8 cellular contexts compared by ENCODE assay signal in genomic region chr15:40044717-40045571, GRCh38. TPM values are rescaled to one million over a fixed set of nuclear protein-coding genes. Genes with fewer than 3 reads are reported as not detected.
DNase-seq lines count a peak whose midpoint lies in the region; ATAC-seq and TF ChIP-seq lines count a peak whose summit lies in the region.

No MANE protein-coding gene starts in this region.

- POLR2A ChIA-PET in activated CD4-positive, alpha-beta memory T cell treated with anti-CD3 and anti-CD28 coated beads, Interleukin-2, amount 10 ng/mL, durations not matched to agents 7 days and 5 days (lab: Charles Lee): interaction anchor here (0.9 to 1.6 kb wide), 9 partner anchors 9 to 230 kb away, joined by 3 to 18 read pairs (median 3); partner anchors contain the start of genes BMF and BUB1B

- no peak overlapping the region for H3K4me3 Mint-ChIP-seq in activated CD4-positive, alpha-beta memory T cell treated with anti-CD3 and anti-CD28 coated beads, Interleukin-2, amount 10 ng/mL, durations not matched to agents 7 days and 5 days
- H3K4me3 Mint-ChIP-seq in effector memory CD8-positive, alpha-beta T cell: peak overlapping the region; percentile 70 to 77
- H3K4me3 Mint-ChIP-seq in mesothelial cell of epicardium: peak overlapping the region; percentile 62

- DNase-seq in CD1c-positive myeloid dendritic cell (ENCODE audit: extremely low spot score): peak; percentile 87
- DNase-seq in NCI-H69 (lab: John Stamatoyannopoulos, UW): peak; percentile 92
- peak; percentile 88 for DNase-seq in activated CD4-positive, alpha-beta memory T cell treated with anti-CD3 and anti-CD28 coated beads, Interleukin-2, amount 10 ng/mL, durations not matched to agents 7 days and 5 days
- DNase-seq in effector memory CD8-positive, alpha-beta T cell: peak; percentile 75 to 79 (median 76)
- peak; percentile 65 to 84 for DNase-seq in mesothelial cell of epicardium (ENCODE audit: low spot score in 2 of 2, unreplicated experiment in 2 of 2)
- DNase-seq in stimulated activated CD8-positive, alpha-beta memory T cell treated with anti-CD3 and anti-CD28 coated beads, Interleukin-15, amount 100 ng/mL, for 4 hours (ENCODE audit: low read depth in 2 of 2): peak; percentile 65 to 72

- peak; percentile 80 for ATAC-seq in GM19372 (IDR thresholded peaks at IDR 0.05; ENCODE audit: low read depth, unreplicated experiment)
- ATAC-seq in HG03469 (IDR thresholded peaks at IDR 0.05; ENCODE audit: unreplicated experiment): peak; percentile 53
- ATAC-seq in effector memory CD8-positive, alpha-beta T cell (replicated peaks): peak; percentile 90

- H3K9me3 Mint-ChIP-seq in activated CD4-positive, alpha-beta memory T cell treated with anti-CD3 and anti-CD28 coated beads, Interleukin-2, amount 10 ng/mL, durations not matched to agents 7 days and 5 days: no peaks in the 10 kb centered on the region
- no peaks in the 10 kb centered on the region for H3K9me3 Mint-ChIP-seq in effector memory CD8-positive, alpha-beta T cell
- H3K9me3 Mint-ChIP-seq in mesothelial cell of epicardium: no peaks in the 10 kb centered on the region

- H3K27ac Mint-ChIP-seq in activated CD4-positive, alpha-beta memory T cell treated with anti-CD3 and anti-CD28 coated beads, Interleukin-2, amount 10 ng/mL, durations not matched to agents 7 days and 5 days: peak overlapping the region; percentile 47
- H3K27ac Mint-ChIP-seq in effector memory CD8-positive, alpha-beta T cell: peak overlapping the region; percentile 86 to 87
- H3K27ac Mint-ChIP-seq in mesothelial cell of epicardium: peak overlapping the region; percentile 83

- TF ChIP-seq CTCF in mesothelial cell of epicardium (IDR thresholded peaks at IDR 0.05; ENCODE audit: unreplicated experiment): peak; percentile 32

- H3K36me3 Mint-ChIP-seq in activated CD4-positive, alpha-beta memory T cell treated with anti-CD3 and anti-CD28 coated beads, Interleukin-2, amount 10 ng/mL, durations not matched to agents 7 days and 5 days (ENCODE audit: low read depth): peaks cover 11% of the 10 kb centered on the region
- peaks cover 12% of the 10 kb centered on the region for H3K36me3 Mint-ChIP-seq in effector memory CD8-positive, alpha-beta T cell (ENCODE audit: insufficient read depth)
- no peaks in the 10 kb centered on the region for H3K36me3 Mint-ChIP-seq in mesothelial cell of epicardium

- peaks cover 77% of the 10 kb centered on the region for H3K4me1 Mint-ChIP-seq in activated CD4-positive, alpha-beta memory T cell treated with anti-CD3 and anti-CD28 coated beads, Interleukin-2, amount 10 ng/mL, durations not matched to agents 7 days and 5 days
- H3K4me1 Mint-ChIP-seq in effector memory CD8-positive, alpha-beta T cell (ENCODE audit: low read depth in 2 of 2): peaks cover 39 to 42% of the 10 kb centered on the region in 2 donors
- peaks cover 42% of the 10 kb centered on the region for H3K4me1 Mint-ChIP-seq in mesothelial cell of epicardium

- no peaks in the 10 kb centered on the region for H3K27me3 Mint-ChIP-seq in activated CD4-positive, alpha-beta memory T cell treated with anti-CD3 and anti-CD28 coated beads, Interleukin-2, amount 10 ng/mL, durations not matched to agents 7 days and 5 days
- H3K27me3 Mint-ChIP-seq in effector memory CD8-positive, alpha-beta T cell: no peaks in the 10 kb centered on the region
- no peaks in the 10 kb centered on the region for H3K27me3 Mint-ChIP-seq in mesothelial cell of epicardium (ENCODE audit: low read depth)

- CTCF ChIA-PET in activated CD4-positive, alpha-beta memory T cell treated with anti-CD3 and anti-CD28 coated beads, Interleukin-2, amount 10 ng/mL, durations not matched to agents 7 days and 5 days (lab: Charles Lee): interaction anchor here (0.6 to 8.4 kb wide), 34 partner anchors 8 to 282 kb away, joined by 3 to 146 read pairs (median 4); partner anchors contain the start of genes BMF and BUB1B

RNA-seq across cellular contexts. Expression of gene SRP14, which starts 6.0 kb away (rescaled TPM):
- total RNA-seq in activated CD4-positive, alpha-beta memory T cell treated with anti-CD3 and anti-CD28 coated beads, Interleukin-2, amount 10 ng/mL, durations not matched to agents 7 days and 5 days: 100 to 1,000 TPM; 150 to 153 TPM
- total RNA-seq in mesothelial cell of epicardium: 185 to 198 TPM (median 189 TPM) in 3 replicates

Comparison
In these comparisons a context has a peak if more than half of its experiments do, and no peak if none do; other contexts are left out.
1. Peak in every context shown above with its lines: DNase-seq and ATAC-seq.